12 cellular contexts compared by ENCODE assay signal in the genomic region with DNA sequence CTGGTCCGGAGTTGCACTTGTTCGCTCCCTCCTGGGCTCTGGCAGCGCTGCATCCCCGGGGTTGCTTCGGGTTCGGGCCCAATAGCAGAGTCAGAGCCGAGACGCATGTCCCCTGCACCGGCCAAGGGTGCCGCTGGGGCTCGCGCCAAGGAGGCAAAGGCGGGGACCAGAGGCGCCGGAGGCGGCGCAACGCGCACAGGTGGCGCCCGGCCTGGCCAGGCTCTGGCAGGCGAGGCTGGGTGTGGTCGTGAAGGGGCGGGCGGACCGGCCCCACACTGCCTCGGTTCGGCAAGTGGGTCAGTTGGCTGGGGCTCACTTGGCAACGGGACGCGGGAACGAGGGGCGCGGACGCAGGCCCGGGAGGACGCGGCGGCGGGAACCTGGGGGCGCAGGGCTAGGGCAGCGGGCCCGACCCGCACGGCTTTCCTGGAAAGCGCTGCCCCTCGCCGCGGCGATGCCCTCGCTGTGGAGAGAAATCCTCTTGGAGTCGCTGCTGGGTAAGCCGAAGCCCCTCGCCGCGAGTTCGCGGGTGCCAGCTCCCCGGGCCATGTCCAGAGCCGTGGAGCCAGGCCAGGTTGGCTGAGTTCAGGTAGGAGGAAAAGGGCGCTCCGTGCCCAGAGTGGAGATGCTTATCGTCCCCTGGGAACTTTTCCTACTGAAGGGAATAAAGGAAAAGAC. TPM values are rescaled to one million over a fixed set of nuclear protein-coding genes. Genes with fewer than 3 reads are reported as not detected.
DNase-seq lines count a peak whose midpoint lies in the region; ATAC-seq, FAIRE-seq and TF ChIP-seq lines count a peak whose summit lies in the region.
"Had no signal": no experiment of that assay in that cellular context is flagged by ENCODE, and none has a peak within 500 bp of the region (broad histone marks: within the 10 kb centered on the region; RNA-seq: fewer than 3 reads in every experiment).

A gene (plus strand): TSS at position 300 of the 678 bp plus-strand sequence. CDS start 155 bp downstream, at position 455.

- H3K36me3 ChIP-seq in PC-3 (ENCODE audit: low read depth, low read length) (no peaks in the 10 kb centered on the region), fibroblast of lung (ENCODE audit: control insufficient read depth, insufficient read depth, low read length) (no peaks in the 10 kb centered on the region), neural cell (ENCODE audit: insufficient read depth, low read length) (no peaks in the 10 kb centered on the region)
- H3K36me3 ChIP-seq: tibial artery had no signal

- no peak for FAIRE-seq in D721Med (lab: Jason Lieb, UNC)

- H3K79me2 ChIP-seq in PC-3 (ENCODE audit: low read length), result no peaks in the 10 kb centered on the region
- H3K79me2 ChIP-seq in fibroblast of lung (ENCODE audit: control insufficient read depth, insufficient read depth, low read length), result no peaks in the 10 kb centered on the region
- H3K79me2 ChIP-seq in neural cell (replicated peaks; ENCODE audit: insufficient read depth, low read length), result no peaks in the 10 kb centered on the region

- H4K20me1 ChIP-seq in PC-3 (ENCODE audit: low read length) (no peaks in the 10 kb centered on the region), fibroblast of lung (ENCODE audit: control insufficient read depth, extremely low read depth, insufficient read depth, low read length) (no peaks in the 10 kb centered on the region), neural cell (ENCODE audit: insufficient read depth) (no peaks in the 10 kb centered on the region)

- TF ChIP-seq CTCF in C4-2B (conservative IDR thresholded peaks at IDR 0.05) (no peak), PC-3 (conservative IDR thresholded peaks at IDR 0.05; ENCODE audit: low read depth, low read length) (peak; percentile 32; the same call in 1 of the 2 replicates), fibroblast of lung (conservative IDR thresholded peaks at IDR 0.05 in 1 of 2, IDR thresholded peaks at IDR 0.05 in 1 of 2; ENCODE audit: low read depth in 1 of 2, low read length in 2 of 2) (no peak), neural cell (IDR thresholded peaks at IDR 0.05; ENCODE audit: poor library complexity, severe bottlenecking) (no peak), D721Med (IDR thresholded peaks at IDR 0.05; ENCODE audit: insufficient read depth, missing control alignments) (no peak)

- H3F3A ChIP-seq in PC-3 (ENCODE audit: low read length, unreplicated experiment) (no peaks in the 10 kb centered on the region), neural cell (ENCODE audit: insufficient read depth, low read length, poor library complexity, severe bottlenecking) (no peaks in the 10 kb centered on the region)

- peak; percentile 61 for DNase-seq in PC-3
- DNase-seq in fibroblast of lung (ENCODE audit: low read depth in 2 of 2), result no peak
- DNase-seq in D721Med (ENCODE audit: insufficient read length, low spot score), result no peak
- no peak for DNase-seq in 8988T
- no peak for DNase-seq in NCI-H2227 (lab: John Stamatoyannopoulos, UW; ENCODE audit: unreplicated experiment)
- DNase-seq: CD4-positive, alpha-beta memory T cell; naive thymus-derived CD4-positive, alpha-beta T cell; tibial artery had no signal

- H3K9me3 ChIP-seq in PC-3 (ENCODE audit: low read length), result no peaks in the 10 kb centered on the region
- H3K9me3 ChIP-seq in fibroblast of lung (ENCODE audit: control insufficient read depth, insufficient read depth, low read depth, low read length), result no peaks in the 10 kb centered on the region
- no peaks in the 10 kb centered on the region for H3K9me3 ChIP-seq in neural cell (ENCODE audit: low read length)

- H3K4me1 ChIP-seq in PC-3 (ENCODE audit: insufficient read depth, low read length) (peaks cover 12% of the 10 kb centered on the region), fibroblast of lung (ENCODE audit: control insufficient read depth, extremely low read depth, insufficient read depth, low read length) (no peaks in the 10 kb centered on the region)

- H3K4me2 ChIP-seq in PC-3 (ENCODE audit: low read length) (peak within 1 kb of the TSS; percentile 87), fibroblast of lung (ENCODE audit: extremely low read depth, insufficient read depth, low read length) (peak within 1 kb of the TSS; percentile 44), neural cell (ENCODE audit: low read length) (no peak within 1 kb of the TSS)

- H3K9ac ChIP-seq in PC-3 (ENCODE audit: low read length), result peak within 1 kb of the TSS; percentile 63
- H3K9ac ChIP-seq in fibroblast of lung (ENCODE audit: insufficient read depth, low read length), result no peak within 1 kb of the TSS
- no peak within 1 kb of the TSS for H3K9ac ChIP-seq in neural cell (ENCODE audit: low read length)

- CTCF ChIA-PET in PC-3 (lab: Charles Lee), result no interaction called here

- peak within 1 kb of the TSS; percentile 26; the same call in 1 of the 2 replicates for H3K27ac ChIP-seq in C4-2B
- H3K27ac ChIP-seq in PC-3 (ENCODE audit: low read length), result no peak within 1 kb of the TSS
- H3K27ac ChIP-seq in fibroblast of lung (ENCODE audit: insufficient read depth, low read length), result no peak within 1 kb of the TSS
- H3K27ac ChIP-seq in neural cell (ENCODE audit: low read length), result no peak within 1 kb of the TSS
- H3K27ac ChIP-seq: tibial artery had no signal

- POLR2A ChIA-PET in PC-3 (lab: Charles Lee; ENCODE audit: unreplicated experiment), result no interaction called here

- no TSS peak for BruUV-seq in PC-3 (replicated peaks; lab: Mats Ljungman, UMichigan)

- H3K9me2 ChIP-seq in PC-3 (replicated peaks; ENCODE audit: low read length), result no peaks in the 10 kb centered on the region
- no peaks in the 10 kb centered on the region for H3K9me2 ChIP-seq in neural cell (ENCODE audit: insufficient read depth, low read length)

- H3K27me3 ChIP-seq in PC-3 (ENCODE audit: low read length) (no peaks in the 10 kb centered on the region), fibroblast of lung (ENCODE audit: control insufficient read depth, insufficient read depth, low read length) (peaks cover 19% of the 10 kb centered on the region), neural cell (ENCODE audit: insufficient read depth, low read depth, low read length) (peaks cover 34% of the 10 kb centered on the region)

- H3K4me3 ChIP-seq in PC-3 (ENCODE audit: low read length), result peak within 1 kb of the TSS; percentile 77
- peak within 1 kb of the TSS in 1 of 4 experiments; percentile 33 for H3K4me3 ChIP-seq in fibroblast of lung (replicated peaks in 1 of 4; ENCODE audit: control extremely low read depth in 1 of 4, insufficient read depth in 1 of 4, low read depth in 3 of 4, low read length in 4 of 4)
- peak within 1 kb of the TSS; percentile 55 for H3K4me3 ChIP-seq in neural cell (ENCODE audit: low read length)
- H3K4me3 ChIP-seq: tibial artery had no signal

- H2AFZ ChIP-seq in PC-3 (ENCODE audit: low read length), result peak within 1 kb of the TSS; percentile 91
- no peak within 1 kb of the TSS for H2AFZ ChIP-seq in fibroblast of lung (ENCODE audit: low read length)
- no peak within 1 kb of the TSS for H2AFZ ChIP-seq in neural cell (ENCODE audit: low read depth, low read length)

- ATAC-seq in PC-3 (peak; percentile 83), GM19452 (IDR thresholded peaks at IDR 0.05; ENCODE audit: unreplicated experiment) (no peak)
- ATAC-seq: naive thymus-derived CD4-positive, alpha-beta T cell had no signal

- TF ChIP-seq EP300 in neural cell (conservative IDR thresholded peaks at IDR 0.05; ENCODE audit: poor library complexity, severe bottlenecking), result no peak

- no peak for TF ChIP-seq RAD21 in neural cell (conservative IDR thresholded peaks at IDR 0.05)

- intact Hi-C loops in PC-3 (cut with micrococcal nuclease), result no loop called here

TF ChIP-seq in neural cell, 6 proteins besides CTCF, POLR2A, EP300 and RAD21:
- TF ChIP-seq, protein P1, sequence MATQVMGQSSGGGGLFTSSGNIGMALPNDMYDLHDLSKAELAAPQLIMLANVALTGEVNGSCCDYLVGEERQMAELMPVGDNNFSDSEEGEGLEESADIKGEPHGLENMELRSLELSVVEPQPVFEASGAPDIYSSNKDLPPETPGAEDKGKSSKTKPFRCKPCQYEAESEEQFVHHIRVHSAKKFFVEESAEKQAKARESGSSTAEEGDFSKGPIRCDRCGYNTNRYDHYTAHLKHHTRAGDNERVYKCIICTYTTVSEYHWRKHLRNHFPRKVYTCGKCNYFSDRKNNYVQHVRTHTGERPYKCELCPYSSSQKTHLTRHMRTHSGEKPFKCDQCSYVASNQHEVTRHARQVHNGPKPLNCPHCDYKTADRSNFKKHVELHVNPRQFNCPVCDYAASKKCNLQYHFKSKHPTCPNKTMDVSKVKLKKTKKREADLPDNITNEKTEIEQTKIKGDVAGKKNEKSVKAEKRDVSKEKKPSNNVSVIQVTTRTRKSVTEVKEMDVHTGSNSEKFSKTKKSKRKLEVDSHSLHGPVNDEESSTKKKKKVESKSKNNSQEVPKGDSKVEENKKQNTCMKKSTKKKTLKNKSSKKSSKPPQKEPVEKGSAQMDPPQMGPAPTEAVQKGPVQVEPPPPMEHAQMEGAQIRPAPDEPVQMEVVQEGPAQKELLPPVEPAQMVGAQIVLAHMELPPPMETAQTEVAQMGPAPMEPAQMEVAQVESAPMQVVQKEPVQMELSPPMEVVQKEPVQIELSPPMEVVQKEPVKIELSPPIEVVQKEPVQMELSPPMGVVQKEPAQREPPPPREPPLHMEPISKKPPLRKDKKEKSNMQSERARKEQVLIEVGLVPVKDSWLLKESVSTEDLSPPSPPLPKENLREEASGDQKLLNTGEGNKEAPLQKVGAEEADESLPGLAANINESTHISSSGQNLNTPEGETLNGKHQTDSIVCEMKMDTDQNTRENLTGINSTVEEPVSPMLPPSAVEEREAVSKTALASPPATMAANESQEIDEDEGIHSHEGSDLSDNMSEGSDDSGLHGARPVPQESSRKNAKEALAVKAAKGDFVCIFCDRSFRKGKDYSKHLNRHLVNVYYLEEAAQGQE (IDR thresholded peaks at IDR 0.05; ENCODE audit: borderline replicate concordance), result no peak
- TF ChIP-seq POLR2AphosphoS5 (IDR thresholded peaks at IDR 0.05) (no peak), SMC3 (conservative IDR thresholded peaks at IDR 0.05; ENCODE audit: poor library complexity) (no peak), MXI1 (conservative IDR thresholded peaks at IDR 0.05; ENCODE audit: poor library complexity, severe bottlenecking) (no peak), EZH2 (IDR thresholded peaks at IDR 0.05; ENCODE audit: borderline replicate concordance, insufficient read depth, low read length, poor library complexity, severe bottlenecking) (no peak), TAF1 (IDR thresholded peaks at IDR 0.05; ENCODE audit: low read depth) (no peak)

RNA-seq across cellular contexts. Expression of the gene that starts here (rescaled TPM):
- total RNA-seq in PC-3 (2014; rRNA removed) (2.2 and 3.0 TPM in 2 replicates), fibroblast of lung (not detected in 2 replicates)
- polyA plus RNA-seq in fibroblast of lung (not detected in 2 replicates), neural cell (not detected in 2 replicates)
- not detected in 2 replicates for polyA plus RNA-seq in fibroblast of lung (2012)
- polyA minus RNA-seq in fibroblast of lung (ENCODE audit: low replicate concordance) (not detected in 2 replicates), neural cell (not detected in 2 replicates)
- total RNA-seq: CD4-positive, alpha-beta memory T cell; naive thymus-derived CD4-positive, alpha-beta T cell; NCI-H460 had no signal
- polyA plus RNA-seq: CD4-positive, alpha-beta memory T cell; naive thymus-derived CD4-positive, alpha-beta T cell had no signal
